In the genomic region with DNA sequence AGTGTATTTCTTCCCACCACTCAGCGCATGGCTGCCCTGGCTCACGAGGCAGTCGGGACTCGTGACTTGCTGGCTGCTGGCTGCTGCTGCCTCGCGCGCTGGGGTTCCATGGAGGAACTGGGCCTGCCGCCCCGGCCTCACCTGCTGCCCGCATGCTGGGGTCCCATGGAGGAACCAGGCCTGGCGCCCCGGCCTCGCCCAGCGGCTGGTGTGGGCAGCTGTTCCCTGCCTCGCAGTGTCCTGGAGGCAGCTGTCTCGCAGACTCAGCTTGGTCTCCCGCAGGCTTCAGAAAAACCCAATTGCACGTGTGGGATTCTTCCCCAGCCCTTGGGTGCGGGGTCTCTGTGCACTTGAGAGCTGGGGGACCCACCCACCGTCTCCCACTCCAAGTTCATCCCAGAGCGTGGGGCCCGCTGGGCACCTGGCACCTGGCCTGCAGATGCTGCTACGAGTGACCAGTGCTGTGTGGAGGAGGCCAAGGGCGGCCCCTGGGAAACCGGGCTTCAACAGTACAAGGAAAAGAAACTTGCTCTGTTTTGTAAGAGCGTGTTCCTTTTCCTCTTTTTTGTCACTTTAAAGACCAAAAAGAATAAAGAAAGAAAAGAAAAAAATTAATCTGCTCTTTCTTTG, we compare ENCODE assay signal across 1 cellular context.
TF ChIP-seq lines count a peak whose summit lies in the region.

No MANE protein-coding gene starts in this region.

TF ChIP-seq in Ishikawa, 13 proteins besides CTCF, POLR2A, EP300 and RAD21 (continued from another document):
- TF ChIP-seq, protein P1, sequence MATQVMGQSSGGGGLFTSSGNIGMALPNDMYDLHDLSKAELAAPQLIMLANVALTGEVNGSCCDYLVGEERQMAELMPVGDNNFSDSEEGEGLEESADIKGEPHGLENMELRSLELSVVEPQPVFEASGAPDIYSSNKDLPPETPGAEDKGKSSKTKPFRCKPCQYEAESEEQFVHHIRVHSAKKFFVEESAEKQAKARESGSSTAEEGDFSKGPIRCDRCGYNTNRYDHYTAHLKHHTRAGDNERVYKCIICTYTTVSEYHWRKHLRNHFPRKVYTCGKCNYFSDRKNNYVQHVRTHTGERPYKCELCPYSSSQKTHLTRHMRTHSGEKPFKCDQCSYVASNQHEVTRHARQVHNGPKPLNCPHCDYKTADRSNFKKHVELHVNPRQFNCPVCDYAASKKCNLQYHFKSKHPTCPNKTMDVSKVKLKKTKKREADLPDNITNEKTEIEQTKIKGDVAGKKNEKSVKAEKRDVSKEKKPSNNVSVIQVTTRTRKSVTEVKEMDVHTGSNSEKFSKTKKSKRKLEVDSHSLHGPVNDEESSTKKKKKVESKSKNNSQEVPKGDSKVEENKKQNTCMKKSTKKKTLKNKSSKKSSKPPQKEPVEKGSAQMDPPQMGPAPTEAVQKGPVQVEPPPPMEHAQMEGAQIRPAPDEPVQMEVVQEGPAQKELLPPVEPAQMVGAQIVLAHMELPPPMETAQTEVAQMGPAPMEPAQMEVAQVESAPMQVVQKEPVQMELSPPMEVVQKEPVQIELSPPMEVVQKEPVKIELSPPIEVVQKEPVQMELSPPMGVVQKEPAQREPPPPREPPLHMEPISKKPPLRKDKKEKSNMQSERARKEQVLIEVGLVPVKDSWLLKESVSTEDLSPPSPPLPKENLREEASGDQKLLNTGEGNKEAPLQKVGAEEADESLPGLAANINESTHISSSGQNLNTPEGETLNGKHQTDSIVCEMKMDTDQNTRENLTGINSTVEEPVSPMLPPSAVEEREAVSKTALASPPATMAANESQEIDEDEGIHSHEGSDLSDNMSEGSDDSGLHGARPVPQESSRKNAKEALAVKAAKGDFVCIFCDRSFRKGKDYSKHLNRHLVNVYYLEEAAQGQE (IDR thresholded peaks at IDR 0.05; ENCODE audit: low read depth), result no peak
